In the genomic region with DNA sequence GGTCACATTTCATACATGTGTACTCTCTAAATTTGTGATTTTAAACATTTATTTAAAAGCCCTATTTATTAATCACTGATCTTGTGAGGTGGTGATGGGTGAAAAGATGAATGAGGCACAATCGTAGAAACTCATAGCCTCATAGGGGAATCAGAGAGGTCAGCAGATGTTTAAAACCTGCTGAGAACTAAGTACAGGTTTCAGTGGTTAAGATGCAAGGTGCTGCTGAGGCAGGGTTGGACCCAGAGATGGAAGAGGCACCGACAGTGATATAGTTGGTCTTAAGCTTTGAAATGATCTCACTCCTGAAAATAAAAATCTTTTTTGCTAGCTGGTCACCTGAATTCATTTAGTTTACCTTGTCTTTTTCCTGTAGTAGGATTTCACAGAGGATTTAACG, we compare ENCODE assay signal across 22 cellular contexts. TPM values are rescaled to one million over a fixed set of nuclear protein-coding genes. Genes with fewer than 3 reads are reported as not detected.
DNase-seq lines count a peak whose midpoint lies in the region; ATAC-seq and TF ChIP-seq lines count a peak whose summit lies in the region.
"Had no signal": no experiment of that assay in that cellular context is flagged by ENCODE, and none has a peak within 500 bp of the region (broad histone marks: within the 10 kb centered on the region; RNA-seq: fewer than 3 reads in every experiment).

No MANE protein-coding gene starts in this region.

- intact Hi-C loops in uterus (cut with DNase I; ENCODE audit: low total_unique reads) (no loop called here), heart left ventricle (cut with DNase I) (loop anchor here in 1 of 10 donors (5.0 kb wide), 1 partner anchor 308 kb away; no protein-coding TSS in a partner anchor), stomach (cut with DNase I; ENCODE audit: low total_unique reads) (no loop called here)

- H3K9me3 ChIP-seq in uterus (no peaks in the 10 kb centered on the region), heart left ventricle (no peaks in the 10 kb centered on the region), stomach (no peaks in the 10 kb centered on the region)
- H3K9me3 ChIP-seq: upper lobe of right lung had no signal

- 89 to 92% (median 90%) methylated on average over 3 of the region's 3 CpGs for WGBS in heart left ventricle, 4 donors
- WGBS in stomach, 5 donors: 87 to 90% (median 89%) methylated on average over 3 of the region's 3 CpGs

- H3K4me3 ChIP-seq in GM12865 (ENCODE audit: low read depth, low read length) (no peak overlapping the region), uterus (no peak overlapping the region), heart left ventricle (no peak overlapping the region), stomach (no peak overlapping the region)
- H3K4me3 ChIP-seq: upper lobe of right lung had no signal

- no peak for TF ChIP-seq CTCF in GM12865 (IDR thresholded peaks at IDR 0.05; ENCODE audit: insufficient read depth, low read depth, low read length, missing control alignments)
- no peak for TF ChIP-seq CTCF in uterus (IDR thresholded peaks at IDR 0.05)
- no peak for TF ChIP-seq CTCF in heart left ventricle (IDR thresholded peaks at IDR 0.05)
- no peak for TF ChIP-seq CTCF in stomach (IDR thresholded peaks at IDR 0.05)

- H3K27me3 ChIP-seq in uterus (no peaks in the 10 kb centered on the region), heart left ventricle (peaks cover 0 to 4% (median 0%) of the 10 kb centered on the region in 9 donors), stomach (no peaks in the 10 kb centered on the region)
- H3K27me3 ChIP-seq: upper lobe of right lung had no signal

- H3K4me1 ChIP-seq in uterus (no peaks in the 10 kb centered on the region), heart left ventricle (no peaks in the 10 kb centered on the region), stomach (no peaks in the 10 kb centered on the region)
- H3K4me1 ChIP-seq: upper lobe of right lung had no signal

- no peak for TF ChIP-seq EP300 in stomach (IDR thresholded peaks at IDR 0.05)

- DNase-seq in GM12865 (ENCODE audit: low read depth) (peak; percentile 45), uterus (no peak), heart left ventricle (no peak), stomach (no peak)
- DNase-seq: activated CD4-positive, alpha-beta T cell treated with anti-CD3 and anti-CD28 coated beads for 1 hour; activated CD8-positive, alpha-beta memory T cell treated with anti-CD3 and anti-CD28 coated beads, Interleukin-2, amount 10 ng/mL, durations not matched to agents 7 days and 5 days; C1 segment of cervical spinal cord; DMS 273 treated with DMSO at 0.1 percent for 48 hours; erythroblast; NCI-H2081; NCI-H526; upper lobe of right lung had no signal

- H3K27ac ChIP-seq in uterus (no peak overlapping the region), heart left ventricle (no peak overlapping the region), stomach (no peak overlapping the region)
- H3K27ac ChIP-seq: upper lobe of right lung had no signal

- ATAC-seq in GM19397 (IDR thresholded peaks at IDR 0.05; ENCODE audit: unreplicated experiment): peak; percentile 74
- ATAC-seq in HG02642 (IDR thresholded peaks at IDR 0.05; ENCODE audit: poor library complexity, unreplicated experiment): peak; percentile 60
- ATAC-seq in HG03469 (IDR thresholded peaks at IDR 0.05; ENCODE audit: unreplicated experiment): peak; percentile 31
- ATAC-seq in heart left ventricle: no peak
- no peak for ATAC-seq in GM18520 (IDR thresholded peaks at IDR 0.05; ENCODE audit: unreplicated experiment)
- ATAC-seq: activated CD8-positive, alpha-beta memory T cell treated with anti-CD3 and anti-CD28 coated beads, Interleukin-2, amount 10 ng/mL, durations not matched to agents 7 days and 5 days; Panc1; upper lobe of right lung had no signal

- H3K36me3 ChIP-seq in uterus (no peaks in the 10 kb centered on the region), heart left ventricle (no peaks in the 10 kb centered on the region), stomach (no peaks in the 10 kb centered on the region)
- H3K36me3 ChIP-seq: upper lobe of right lung had no signal

- TF ChIP-seq POLR2A in uterus (IDR thresholded peaks at IDR 0.05): no peak
- TF ChIP-seq POLR2A in heart left ventricle (IDR thresholded peaks at IDR 0.05): no peak
- TF ChIP-seq POLR2A in stomach (IDR thresholded peaks at IDR 0.05): no peak

RNA-seq across cellular contexts. Expression of a gene that starts 49.6 kb away (rescaled TPM):
- total RNA-seq in uterus: under 1 TPM in 1 of 4 donors, not detected in 3; 0.97 TPM
- total RNA-seq in heart left ventricle: not detected
- not detected for polyA plus RNA-seq in heart left ventricle
- total RNA-seq in stomach: not detected
- not detected for polyA plus RNA-seq in stomach
- total RNA-seq: A172; activated CD8-positive, alpha-beta memory T cell treated with anti-CD3 and anti-CD28 coated beads, Interleukin-2, amount 10 ng/mL, durations not matched to agents 7 days and 5 days; dermis microvascular lymphatic vessel endothelial cell; glomerular endothelial cell; omental fat pad; upper lobe of right lung had no signal
- polyA plus RNA-seq: liver had no signal

Comparison
In these comparisons a context has a peak if more than half of its experiments do, and no peak if none do; other contexts are left out.
1. ATAC-seq: peak in GM19397 (single experiment), HG02642 (single experiment) and HG03469 (single experiment); none in heart left ventricle (0 of 4) and GM18520 (single experiment).